ENCODE assay signal across 1 cellular context in genomic region chr7:86692755-86693154, GRCh38.
TF ChIP-seq lines count a peak whose summit lies in the region.

No MANE protein-coding gene starts in this region.

TF ChIP-seq in GM23338, 12 proteins besides CTCF, POLR2A, EP300 and RAD21:
- TF ChIP-seq REST (IDR thresholded peaks at IDR 0.05; ENCODE audit: unreplicated experiment) = peak; percentile 47
- TF ChIP-seq STAT1 (IDR thresholded peaks at IDR 0.05; ENCODE audit: unreplicated experiment) = no peak
